In the genomic region with DNA sequence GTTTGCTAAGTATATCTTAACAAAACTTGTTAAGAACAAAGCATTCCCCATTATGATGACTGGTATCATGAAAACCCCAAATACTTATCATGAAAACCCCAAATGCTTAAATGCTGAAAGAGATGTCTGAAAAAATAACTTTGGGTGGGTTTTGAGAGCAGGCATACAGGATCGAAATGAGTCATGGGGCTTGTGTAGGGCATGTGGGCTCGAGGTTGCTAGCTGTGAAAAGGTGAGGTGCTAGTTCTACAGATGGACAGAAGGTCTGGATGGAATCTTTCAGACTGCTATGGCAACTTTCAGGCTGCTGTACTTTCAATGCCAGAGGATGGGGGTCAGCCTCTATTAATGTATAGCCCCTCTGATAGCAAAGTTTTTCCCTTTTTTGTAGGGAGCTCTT, we compare ENCODE assay signal across 24 cellular contexts.
"Had no signal": no experiment of that assay in that cellular context is flagged by ENCODE, and none has a peak within 500 bp of the region (broad histone marks: within the 10 kb centered on the region; RNA-seq: fewer than 3 reads in every experiment).

No MANE protein-coding gene starts in this region.

- H3K79me2 ChIP-seq: parathyroid adenoma had no signal

- H3K9me3 ChIP-seq: ovary, psoas muscle, right lobe of liver, thoracic aorta, thyroid gland had no signal

- H2AFZ ChIP-seq: parathyroid adenoma had no signal

- H3K4me3 ChIP-seq: neural progenitor cell, ovary, psoas muscle, right lobe of liver, sigmoid colon, stomach, thoracic aorta, thyroid gland, tibial nerve, upper lobe of left lung had no signal

- H3K9ac ChIP-seq: neural progenitor cell, parathyroid adenoma had no signal

- H3K27me3 ChIP-seq: neural progenitor cell, ovary, right lobe of liver, sigmoid colon, stomach, thyroid gland, tibial nerve, upper lobe of left lung had no signal

- H3K4me2 ChIP-seq: neural progenitor cell had no signal

- H3K36me3 ChIP-seq: neural progenitor cell, ovary, right lobe of liver, sigmoid colon, stomach, thoracic aorta, thyroid gland, tibial nerve, upper lobe of left lung had no signal

- DNase-seq: natural killer cell; occipital lobe; ovary; posterior cingulate gyrus; psoas muscle; right cardiac atrium; right lobe of liver; sigmoid colon; small intestine; stimulated activated CD4-positive, alpha-beta T cell treated with anti-CD3 and anti-CD28 coated beads, Interleukin-15, amount 100 ng/mL, for 24 hours; stimulated activated CD4-positive, alpha-beta T cell treated with anti-CD3 and anti-CD28 coated beads, Interleukin-2, amount 100 ng/mL, for 24 hours; stimulated activated CD4-positive, alpha-beta T cell treated with anti-CD3 and anti-CD28 coated beads, Interleukin-2, amount 100 ng/mL, for 48 hours; stimulated activated CD4-positive, alpha-beta T cell treated with anti-CD3 and anti-CD28 coated beads, Interleukin-4, amount 100 ng/mL, for 24 hours; stimulated activated naive B cell treated with anti-CD40 and anti-IgM and Interleukin-4, amounts not matched to agents 10 μg/mL and 1 μg/mL and 100 μg/mL, for 72 hours; stimulated activated naive CD4-positive, alpha-beta T cell treated with Interleukin-2 at 50 U/mL for 16 hours; stomach; thyroid gland; trophoblast cell; upper lobe of left lung had no signal

- H3K4me1 ChIP-seq: neural progenitor cell, parathyroid adenoma, psoas muscle, right lobe of liver, sigmoid colon, stomach, thyroid gland, tibial nerve, upper lobe of left lung had no signal

- H3K27ac ChIP-seq: neural progenitor cell, ovary, parathyroid adenoma, psoas muscle, right lobe of liver, sigmoid colon, stomach, thoracic aorta, thyroid gland, tibial nerve, upper lobe of left lung had no signal

- ATAC-seq: natural killer cell; psoas muscle; right cardiac atrium; right lobe of liver; stimulated activated effector memory CD8-positive, alpha-beta T cell treated with anti-CD3 and anti-CD28 coated beads, Interleukin-12 subunit alpha, Interleukin-12 subunit beta, amount 100 ng/mL, for 72 hours; stimulated activated naive B cell treated with anti-CD40 and anti-IgM and Interleukin-4, amounts not matched to agents 10 μg/mL and 1 μg/mL and 100 μg/mL, for 72 hours had no signal
